Comparison of ENCODE assay signal across 8 cellular contexts in genomic region chr2:100820346-100821254, GRCh38. TPM values are rescaled to one million over a fixed set of nuclear protein-coding genes. Genes with fewer than 3 reads are reported as not detected.
DNase-seq lines count a peak whose midpoint lies in the region; ATAC-seq and TF ChIP-seq lines count a peak whose summit lies in the region.

No MANE protein-coding gene starts in this region.

- peaks cover 47% of the 10 kb centered on the region for H3K27me3 Mint-ChIP-seq in stimulated activated naive CD8-positive, alpha-beta T cell treated with anti-CD3 and anti-CD28 coated beads, Interleukin-15, Interleukin-2, amounts not matched to agents 100 ng/mL and 50 ng/mL, for 24 hours

- TF ChIP-seq RAD21 in Ishikawa (IDR thresholded peaks at IDR 0.05; ENCODE audit: low read depth): no peak

- H3K4me1 Mint-ChIP-seq in stimulated activated naive CD8-positive, alpha-beta T cell treated with anti-CD3 and anti-CD28 coated beads, Interleukin-15, Interleukin-2, amounts not matched to agents 100 ng/mL and 50 ng/mL, for 24 hours (ENCODE audit: low read depth): peaks cover 17% of the 10 kb centered on the region

- ATAC-seq in GM21423 (IDR thresholded peaks at IDR 0.05; ENCODE audit: unreplicated experiment): no peak

- in situ Hi-C loops in astrocyte of the cerebellum (cut with HindIII; ENCODE audit: low sequenced_read_pairs): no loop called here

- peak overlapping the region; percentile 52 for H3K4me3 ChIP-seq in astrocyte of the cerebellum (ENCODE audit: low read depth, low read length)
- H3K4me3 ChIP-seq in kidney epithelial cell (ENCODE audit: low read depth, low read length): peak overlapping the region; percentile 81

- H3K36me3 Mint-ChIP-seq in stimulated activated naive CD8-positive, alpha-beta T cell treated with anti-CD3 and anti-CD28 coated beads, Interleukin-15, Interleukin-2, amounts not matched to agents 100 ng/mL and 50 ng/mL, for 24 hours (ENCODE audit: low read depth): no peaks in the 10 kb centered on the region

- TF ChIP-seq EP300 in Ishikawa (IDR thresholded peaks at IDR 0.05; ENCODE audit: borderline replicate concordance): no peak

- peaks cover 6% of the 10 kb centered on the region for H3K27me3 ChIP-seq in kidney epithelial cell (ENCODE audit: control insufficient read depth, insufficient read depth, low read length)

- TF ChIP-seq CTCF in astrocyte of the cerebellum (IDR thresholded peaks at IDR 0.05; ENCODE audit: low read depth, low read length, missing control alignments): no peak
- TF ChIP-seq CTCF in kidney epithelial cell (IDR thresholded peaks at IDR 0.05; ENCODE audit: insufficient read depth, low read length, poor library complexity, severe bottlenecking): no peak

- DNase-seq in astrocyte of the cerebellum (ENCODE audit: low read depth) (no peak), kidney epithelial cell (ENCODE audit: low read depth) (no peak), NCI-H1930 (lab: John Stamatoyannopoulos, UW) (no peak), NCI-H69 (lab: John Stamatoyannopoulos, UW) (no peak), COLO668 (lab: John Stamatoyannopoulos, UW; ENCODE audit: unreplicated experiment) (no peak)

- H3K27ac Mint-ChIP-seq in stimulated activated naive CD8-positive, alpha-beta T cell treated with anti-CD3 and anti-CD28 coated beads, Interleukin-15, Interleukin-2, amounts not matched to agents 100 ng/mL and 50 ng/mL, for 24 hours: peak overlapping the region; percentile 41

- H3K9me3 Mint-ChIP-seq in stimulated activated naive CD8-positive, alpha-beta T cell treated with anti-CD3 and anti-CD28 coated beads, Interleukin-15, Interleukin-2, amounts not matched to agents 100 ng/mL and 50 ng/mL, for 24 hours: no peaks in the 10 kb centered on the region

- H3K36me3 ChIP-seq in kidney epithelial cell (ENCODE audit: control insufficient read depth, insufficient read depth, low read length): no peaks in the 10 kb centered on the region

- peak overlapping the region; percentile 75 for H3K4me3 Mint-ChIP-seq in stimulated activated naive CD8-positive, alpha-beta T cell treated with anti-CD3 and anti-CD28 coated beads, Interleukin-15, Interleukin-2, amounts not matched to agents 100 ng/mL and 50 ng/mL, for 24 hours

TF ChIP-seq in Ishikawa, 13 proteins besides CTCF, POLR2A, EP300 and RAD21:
- TF ChIP-seq MAX (IDR thresholded peaks at IDR 0.05) (no peak; the same call in 1 of the 2 replicates), ZBTB7A (IDR thresholded peaks at IDR 0.05; ENCODE audit: low read depth) (0 out of 2 replicates have a peak, but pooled peaks have one; percentile 45), REST (IDR thresholded peaks at IDR 0.05; ENCODE audit: low read depth) (no peak), EGR1 (IDR thresholded peaks at IDR 0.05) (peak; percentile 52)

RNA-seq across cellular contexts. Expression of gene NPAS2, which starts 0.7 kb away (rescaled TPM):
- 11.2 and 12.8 TPM in 2 replicates for total RNA-seq in kidney epithelial cell
